In genomic region chr12:7995266-7995963, GRCh38 we compare ENCODE assay signal across 1 cellular context.
A peak's percentile ranks its signal among the peaks of the same experiment; 100 is the strongest.
TF ChIP-seq lines count a peak whose summit lies in the region.

No MANE protein-coding gene starts in this region.

TF ChIP-seq in HepG2, 621 proteins besides CTCF, POLR2A, EP300 and RAD21 (continued from another document and continues in another):
- peak; percentile 66; the same call in 1 of the 2 replicates for TF ChIP-seq ZNF142 (CRISPR knock-in tag; IDR thresholded peaks at IDR 0.05)
- no peak for TF ChIP-seq FOXO4 (CRISPR knock-in tag; conservative IDR thresholded peaks at IDR 0.05)
- 0 out of 2 replicates have a peak, but pooled peaks have one; percentile 44 for TF ChIP-seq ZBTB33 (CRISPR knock-in tag; IDR thresholded peaks at IDR 0.05)
- TF ChIP-seq KDM6A (CRISPR knock-in tag; IDR thresholded peaks at IDR 0.05; ENCODE audit: low read depth): no peak
- no peak for TF ChIP-seq THAP8 (CRISPR knock-in tag; IDR thresholded peaks at IDR 0.05; ENCODE audit: borderline replicate concordance)
- TF ChIP-seq ZFP1 (CRISPR knock-in tag; IDR thresholded peaks at IDR 0.05): no peak
- no peak for TF ChIP-seq NFIB (CRISPR knock-in tag; IDR thresholded peaks at IDR 0.05; ENCODE audit: borderline replicate concordance)
- 0 out of 2 replicates have a peak, but pooled peaks have one; percentile 23 for TF ChIP-seq ZNF605 (CRISPR knock-in tag; IDR thresholded peaks at IDR 0.05)
- no peak for TF ChIP-seq NFKB2 (CRISPR knock-in tag; IDR thresholded peaks at IDR 0.05; ENCODE audit: borderline replicate concordance)
- no peak for TF ChIP-seq ZNF260 (CRISPR knock-in tag; IDR thresholded peaks at IDR 0.05; ENCODE audit: borderline replicate concordance, low read depth)
- TF ChIP-seq ZNF800 (CRISPR knock-in tag; IDR thresholded peaks at IDR 0.05): 0 out of 2 replicates have a peak, but pooled peaks have one; percentile 29
- no peak for TF ChIP-seq TEAD2 (CRISPR knock-in tag; IDR thresholded peaks at IDR 0.05)
- TF ChIP-seq SP4 (CRISPR knock-in tag; IDR thresholded peaks at IDR 0.05): no peak
- 0 out of 2 replicates have a peak, but pooled peaks have one; percentile 27 for TF ChIP-seq IKZF5 (CRISPR knock-in tag; IDR thresholded peaks at IDR 0.05)
- TF ChIP-seq NR1H2 (CRISPR knock-in tag; IDR thresholded peaks at IDR 0.05; ENCODE audit: borderline replicate concordance, low read depth): no peak
- TF ChIP-seq ARID3A (IDR thresholded peaks at IDR 0.05; ENCODE audit: low read depth, low read length): no peak
- TF ChIP-seq SP1 (IDR thresholded peaks at IDR 0.05): no peak
- no peak for TF ChIP-seq SP1 (CRISPR knock-in tag; IDR thresholded peaks at IDR 0.05)
- TF ChIP-seq FOXK2 (IDR thresholded peaks at IDR 0.05): no peak
- TF ChIP-seq PBX3 (CRISPR knock-in tag; IDR thresholded peaks at IDR 0.05; ENCODE audit: borderline replicate concordance): no peak
- TF ChIP-seq DMTF1 (CRISPR knock-in tag; IDR thresholded peaks at IDR 0.05): no peak
- TF ChIP-seq SOX13 (IDR thresholded peaks at IDR 0.05): no peak
- no peak for TF ChIP-seq SOX13 (CRISPR knock-in tag; conservative IDR thresholded peaks at IDR 0.05 in 1 of 2, IDR thresholded peaks at IDR 0.05 in 1 of 2)
- TF ChIP-seq HIVEP1 (CRISPR knock-in tag; IDR thresholded peaks at IDR 0.05): no peak
- no peak; the same call in 1 of the 2 replicates for TF ChIP-seq ZNF775 (CRISPR knock-in tag; IDR thresholded peaks at IDR 0.05; ENCODE audit: borderline replicate concordance)
- no peak for TF ChIP-seq ZFP91 (CRISPR knock-in tag; IDR thresholded peaks at IDR 0.05; ENCODE audit: borderline replicate concordance)
- no peak for TF ChIP-seq DNMT1 (CRISPR knock-in tag; IDR thresholded peaks at IDR 0.05)
- no peak for TF ChIP-seq ZNF354B (CRISPR knock-in tag; IDR thresholded peaks at IDR 0.05)
